Comparison of ENCODE assay signal across 34 cellular contexts in genomic region chr4:133776503-133776902, GRCh38.
"Had no signal": no experiment of that assay in that cellular context is flagged by ENCODE, and none has a peak within 500 bp of the region (broad histone marks: within the 10 kb centered on the region; RNA-seq: fewer than 3 reads in every experiment).

No MANE protein-coding gene starts in this region.

- H3K27me3 ChIP-seq: MG63 had no signal

- DNase-seq: Karpas-422, Kasumi-1, MG63, MM.1S, MV-4-11, NCI-H1048, NCI-H1092, NCI-H1092 treated with DMSO at 0.1 percent for 48 hours, NCI-H1105, NCI-H1105 treated with DMSO at 0.1 percent for 48 hours, NCI-H1417, NCI-H1417 treated with DMSO at 0.1 percent for 48 hours, NCI-H1436, NCI-H1436 treated with DMSO at 0.1 percent for 48 hours, NCI-H146, NCI-H1694, NCI-H1694 treated with DMSO at 0.1 percent for 48 hours, NCI-H187, NCI-H187 treated with DMSO at 0.1 percent for 48 hours, NCI-H1930, NCI-H2029, NCI-H2029 treated with DMSO at 0.1 percent for 48 hours, NCI-H2081, NCI-H2081 treated with DMSO at 0.1 percent for 48 hours, NCI-H2107, NCI-H2171, NCI-H2171 treated with DMSO at 0.1 percent for 48 hours, NCI-H2227 treated with DMSO at 0.1 percent for 48 hours, NCI-H345, NCI-H446, NCI-H446 treated with DMSO at 0.1 percent for 48 hours, NCI-H510A, NCI-H510A treated with DMSO at 0.1 percent for 48 hours, NCI-H524 had no signal

- H3K36me3 ChIP-seq: MG63 had no signal

- H3K4me3 ChIP-seq: MG63 had no signal

- H3K9me3 ChIP-seq: MG63 had no signal
